7 cellular contexts compared by ENCODE assay signal in genomic region chr14:106480287-106480686, GRCh38.
DNase-seq lines count a peak whose midpoint lies in the region; ATAC-seq and TF ChIP-seq lines count a peak whose summit lies in the region.
"Not testable (repeated sequence)": the region's sequence is repeated elsewhere in the genome, so short reads cannot be mapped to it uniquely, and the experiment has no call there.

No MANE protein-coding gene starts in this region.

- DNase-seq in DND-41; T-cell; activated CD8-positive, alpha-beta T cell treated with anti-CD3 and anti-CD28 coated beads for 36 hours; activated T-cell treated with anti-CD3 and anti-CD28 coated beads, Interleukin-2, amount 50 U/mL, for 72 hours; activated naive CD8-positive, alpha-beta T cell treated with anti-CD3 and anti-CD28 coated beads, Interleukin-2, amount 50 U/mL, for 24 hours; memory B cell (ENCODE audit: low spot score in 2 of 2); stimulated activated naive CD8-positive, alpha-beta T cell treated with anti-CD3 and anti-CD28 coated beads, Interleukin-15, amount 100 ng/mL, for 72 hours: not testable (repeated sequence)

- peak overlapping the region; percentile 45; the same call in 1 of the 2 replicates for H3K4me2 ChIP-seq in DND-41 (ENCODE audit: insufficient read depth, low read length)

- not testable (repeated sequence) for H4K20me1 ChIP-seq in DND-41 (ENCODE audit: insufficient read depth, low read length)

- H3K27me3 Mint-ChIP-seq in T-cell; activated CD8-positive, alpha-beta T cell treated with anti-CD3 and anti-CD28 coated beads for 36 hours; activated T-cell treated with anti-CD3 and anti-CD28 coated beads, Interleukin-2, amount 50 U/mL, for 72 hours (ENCODE audit: low read depth); activated naive CD8-positive, alpha-beta T cell treated with anti-CD3 and anti-CD28 coated beads, Interleukin-2, amount 50 U/mL, for 24 hours; memory B cell; stimulated activated naive CD8-positive, alpha-beta T cell treated with anti-CD3 and anti-CD28 coated beads, Interleukin-15, amount 100 ng/mL, for 72 hours: not testable (repeated sequence)

- H3K36me3 Mint-ChIP-seq in T-cell; activated CD8-positive, alpha-beta T cell treated with anti-CD3 and anti-CD28 coated beads for 36 hours (ENCODE audit: low read depth); activated T-cell treated with anti-CD3 and anti-CD28 coated beads, Interleukin-2, amount 50 U/mL, for 72 hours (ENCODE audit: insufficient read depth in 2 of 2); activated naive CD8-positive, alpha-beta T cell treated with anti-CD3 and anti-CD28 coated beads, Interleukin-2, amount 50 U/mL, for 24 hours (ENCODE audit: low read depth); memory B cell: not testable (repeated sequence)

- H3K4me1 ChIP-seq in DND-41 (ENCODE audit: insufficient read depth, low read length), result peaks cover 12% of the 10 kb centered on the region

- H3K79me2 ChIP-seq in DND-41 (ENCODE audit: insufficient read depth, low read length), result peaks cover 16% of the 10 kb centered on the region

- ATAC-seq in DND-41 (ENCODE audit: insufficient read depth, low read depth) (peak; percentile 77), T-cell (replicated peaks in 1 of 4) (peak; percentile 71 to 86 (median 83)), memory B cell (ENCODE audit: low read depth) (peak; percentile 38)
- peak; percentile 68 for ATAC-seq in activated CD8-positive, alpha-beta T cell treated with anti-CD3 and anti-CD28 coated beads for 36 hours
- ATAC-seq in activated T-cell treated with anti-CD3 and anti-CD28 coated beads, Interleukin-2, amount 50 U/mL, for 72 hours (replicated peaks in 1 of 2), result peak; percentile 61 to 80
- peak; percentile 50 for ATAC-seq in activated naive CD8-positive, alpha-beta T cell treated with anti-CD3 and anti-CD28 coated beads, Interleukin-2, amount 50 U/mL, for 24 hours
- ATAC-seq in stimulated activated naive CD8-positive, alpha-beta T cell treated with anti-CD3 and anti-CD28 coated beads, Interleukin-15, amount 100 ng/mL, for 72 hours, result peak; percentile 75

- CTCF ChIA-PET in T-cell (lab: Charles Lee), result not testable (repeated sequence)
- CTCF ChIA-PET in activated CD8-positive, alpha-beta T cell treated with anti-CD3 and anti-CD28 coated beads for 36 hours (lab: Charles Lee), result interaction anchor here (1.0 to 1.2 kb wide), 4 partner anchors 28 to 62 kb away, joined by 3 to 5 read pairs (median 4); no protein-coding TSS in a partner anchor

- not testable (repeated sequence) for H3K27me3 ChIP-seq in DND-41 (ENCODE audit: insufficient read depth, low read length, poor library complexity)

- not testable (repeated sequence) for H3K4me3 Mint-ChIP-seq in T-cell; activated CD8-positive, alpha-beta T cell treated with anti-CD3 and anti-CD28 coated beads for 36 hours; activated T-cell treated with anti-CD3 and anti-CD28 coated beads, Interleukin-2, amount 50 U/mL, for 72 hours; activated naive CD8-positive, alpha-beta T cell treated with anti-CD3 and anti-CD28 coated beads, Interleukin-2, amount 50 U/mL, for 24 hours; memory B cell; stimulated activated naive CD8-positive, alpha-beta T cell treated with anti-CD3 and anti-CD28 coated beads, Interleukin-15, amount 100 ng/mL, for 72 hours

- intact Hi-C loops in activated CD8-positive, alpha-beta T cell treated with anti-CD3 and anti-CD28 coated beads for 36 hours (cut with micrococcal nuclease), result not testable (repeated sequence)

- not testable (repeated sequence) for H3K36me3 ChIP-seq in DND-41 (ENCODE audit: insufficient read depth, low read length)

- peak overlapping the region in 1 of 2 experiments; percentile 41; a peak in 1 of 4 replicates for H3K4me3 ChIP-seq in DND-41 (ENCODE audit: low read depth in 1 of 2, low read length in 2 of 2)

- H3K9ac ChIP-seq in DND-41 (ENCODE audit: low read depth, low read length), result peak overlapping the region; percentile 41

- not testable (repeated sequence) for H3K9me3 Mint-ChIP-seq in T-cell; activated CD8-positive, alpha-beta T cell treated with anti-CD3 and anti-CD28 coated beads for 36 hours; activated T-cell treated with anti-CD3 and anti-CD28 coated beads, Interleukin-2, amount 50 U/mL, for 72 hours; activated naive CD8-positive, alpha-beta T cell treated with anti-CD3 and anti-CD28 coated beads, Interleukin-2, amount 50 U/mL, for 24 hours; memory B cell; stimulated activated naive CD8-positive, alpha-beta T cell treated with anti-CD3 and anti-CD28 coated beads, Interleukin-15, amount 100 ng/mL, for 72 hours

- H3K9me3 ChIP-seq in DND-41 (ENCODE audit: insufficient read depth, low read length, severe bottlenecking), result not testable (repeated sequence)

- H3K27ac Mint-ChIP-seq in T-cell; activated CD8-positive, alpha-beta T cell treated with anti-CD3 and anti-CD28 coated beads for 36 hours; activated T-cell treated with anti-CD3 and anti-CD28 coated beads, Interleukin-2, amount 50 U/mL, for 72 hours; activated naive CD8-positive, alpha-beta T cell treated with anti-CD3 and anti-CD28 coated beads, Interleukin-2, amount 50 U/mL, for 24 hours; memory B cell; stimulated activated naive CD8-positive, alpha-beta T cell treated with anti-CD3 and anti-CD28 coated beads, Interleukin-15, amount 100 ng/mL, for 72 hours: not testable (repeated sequence)

- not testable (repeated sequence) for TF ChIP-seq CTCF in DND-41 (IDR thresholded peaks at IDR 0.05; ENCODE audit: borderline replicate concordance, extremely low read depth, low read length, poor library complexity, severe bottlenecking); activated CD8-positive, alpha-beta T cell treated with anti-CD3 and anti-CD28 coated beads for 36 hours (IDR thresholded peaks at IDR 0.05)

- not testable (repeated sequence) for H2AFZ ChIP-seq in DND-41 (ENCODE audit: low read depth, low read length)

- H3K27ac ChIP-seq in DND-41 (ENCODE audit: low read length), result peak overlapping the region; percentile 74; the same call in 1 of the 2 replicates

- POLR2A ChIA-PET in T-cell (lab: Charles Lee); activated CD8-positive, alpha-beta T cell treated with anti-CD3 and anti-CD28 coated beads for 36 hours (lab: Charles Lee): not testable (repeated sequence)

- not testable (repeated sequence) for H3K4me1 Mint-ChIP-seq in T-cell; activated CD8-positive, alpha-beta T cell treated with anti-CD3 and anti-CD28 coated beads for 36 hours (ENCODE audit: low read depth); activated T-cell treated with anti-CD3 and anti-CD28 coated beads, Interleukin-2, amount 50 U/mL, for 72 hours (ENCODE audit: low read depth); activated naive CD8-positive, alpha-beta T cell treated with anti-CD3 and anti-CD28 coated beads, Interleukin-2, amount 50 U/mL, for 24 hours; memory B cell; stimulated activated naive CD8-positive, alpha-beta T cell treated with anti-CD3 and anti-CD28 coated beads, Interleukin-15, amount 100 ng/mL, for 72 hours
